8 cellular contexts compared by ENCODE assay signal in genomic region chr1:18927654-18928272, GRCh38. TPM values are rescaled to one million over a fixed set of nuclear protein-coding genes. Genes with fewer than 3 reads are reported as not detected.
DNase-seq lines count a peak whose midpoint lies in the region; ATAC-seq lines count a peak whose summit lies in the region.

No MANE protein-coding gene starts in this region.

- no peak for ATAC-seq in Right ventricle myocardium inferior
- ATAC-seq in left ventricle myocardium superior: no peak
- ATAC-seq in activated T-helper 17 cell treated with anti-CD3 and anti-CD28 coated beads, Interleukin-2, amount 50 U/mL, for 72 hours (replicated peaks): peak; percentile 47
- ATAC-seq in GM19467 (IDR thresholded peaks at IDR 0.05; ENCODE audit: unreplicated experiment): no peak
- ATAC-seq in HG02884 (IDR thresholded peaks at IDR 0.05; ENCODE audit: unreplicated experiment): no peak

- WGBS in mesodermal cell (ENCODE audit: insufficient coverage in 2 of 2), 2 experiments: 75 to 80% methylated on average over 4 to 8 of the region's 12 CpGs

- peak; percentile 45 for DNase-seq in Right ventricle myocardium inferior (ENCODE audit: missing footprints)
- DNase-seq in left ventricle myocardium superior: no peak
- DNase-seq in NAMALWA (ENCODE audit: low spot score): peak; percentile 27
- DNase-seq in AG08396 (ENCODE audit: low spot score): no peak

- no peak overlapping the region for H3K4me3 ChIP-seq in mesodermal cell (ENCODE audit: extremely low read depth, insufficient read depth, low read length, poor library complexity, severe bottlenecking)

- peak overlapping the region; percentile 83 for H3K4me3 Mint-ChIP-seq in activated T-helper 17 cell treated with anti-CD3 and anti-CD28 coated beads, Interleukin-2, amount 50 U/mL, for 72 hours

- H3K4me1 Mint-ChIP-seq in activated T-helper 17 cell treated with anti-CD3 and anti-CD28 coated beads, Interleukin-2, amount 50 U/mL, for 72 hours: peaks cover 48% of the 10 kb centered on the region

- no peaks in the 10 kb centered on the region for H3K9me3 ChIP-seq in mesodermal cell (ENCODE audit: control insufficient read depth, low read length)

- no peaks in the 10 kb centered on the region for H3K9me3 Mint-ChIP-seq in activated T-helper 17 cell treated with anti-CD3 and anti-CD28 coated beads, Interleukin-2, amount 50 U/mL, for 72 hours

- intact Hi-C loops in Right ventricle myocardium inferior (cut with DNase I): loop anchor here (2.0 kb wide), 1 partner anchor 17 kb away; no protein-coding TSS in a partner anchor
- intact Hi-C loops in left ventricle myocardium superior (cut with micrococcal nuclease): no loop called here

- H3K27me3 Mint-ChIP-seq in activated T-helper 17 cell treated with anti-CD3 and anti-CD28 coated beads, Interleukin-2, amount 50 U/mL, for 72 hours: no peaks in the 10 kb centered on the region

- H3K36me3 ChIP-seq in mesodermal cell (ENCODE audit: control insufficient read depth, insufficient read depth, low read length): no peaks in the 10 kb centered on the region

- no peaks in the 10 kb centered on the region for H3K36me3 Mint-ChIP-seq in activated T-helper 17 cell treated with anti-CD3 and anti-CD28 coated beads, Interleukin-2, amount 50 U/mL, for 72 hours (ENCODE audit: low read depth)

- H3K27ac Mint-ChIP-seq in activated T-helper 17 cell treated with anti-CD3 and anti-CD28 coated beads, Interleukin-2, amount 50 U/mL, for 72 hours: peak overlapping the region; percentile 96

- H3K4me1 ChIP-seq in mesodermal cell (ENCODE audit: control insufficient read depth, insufficient read depth, low read length, poor library complexity, severe bottlenecking): peaks cover 63% of the 10 kb centered on the region

- H3K27ac ChIP-seq in mesodermal cell (ENCODE audit: low read depth, low read length, severe bottlenecking): peak overlapping the region; percentile 5

RNA-seq across cellular contexts. Expression of gene ALDH4A1, which starts 25.4 kb away (rescaled TPM):
- total RNA-seq in Right ventricle myocardium inferior: 31.2 TPM
- 27.3 TPM for total RNA-seq in left ventricle myocardium superior
- 1 to 10 TPM; 3.5 to 4.8 TPM for total RNA-seq in activated T-helper 17 cell treated with anti-CD3 and anti-CD28 coated beads, Interleukin-2, amount 50 U/mL, for 72 hours
- polyA plus RNA-seq in mesodermal cell (2013, experiment 1 of 2): 13.2 TPM
- polyA plus RNA-seq in mesodermal cell (2013, experiment 2 of 2): 12.6 TPM

RNA-seq across cellular contexts. Expression of gene IFFO2, which starts 28.7 kb away (rescaled TPM):
- total RNA-seq in Right ventricle myocardium inferior (5.2 TPM), left ventricle myocardium superior (5.0 TPM)
- total RNA-seq in activated T-helper 17 cell treated with anti-CD3 and anti-CD28 coated beads, Interleukin-2, amount 50 U/mL, for 72 hours: 10 to 100 TPM; 17.0 to 38.2 TPM
- 17.6 TPM for polyA plus RNA-seq in mesodermal cell (2013, experiment 1 of 2)
- 11.7 TPM for polyA plus RNA-seq in mesodermal cell (2013, experiment 2 of 2)

Comparison
In these comparisons a context has a peak if more than half of its experiments do, and no peak if none do; other contexts are left out.
1. DNase-seq: peak in Right ventricle myocardium inferior (single experiment) and NAMALWA (single experiment); none in left ventricle myocardium superior (single experiment) and AG08396 (single experiment).